ENCODE assay signal across 11 cellular contexts in the genomic region with DNA sequence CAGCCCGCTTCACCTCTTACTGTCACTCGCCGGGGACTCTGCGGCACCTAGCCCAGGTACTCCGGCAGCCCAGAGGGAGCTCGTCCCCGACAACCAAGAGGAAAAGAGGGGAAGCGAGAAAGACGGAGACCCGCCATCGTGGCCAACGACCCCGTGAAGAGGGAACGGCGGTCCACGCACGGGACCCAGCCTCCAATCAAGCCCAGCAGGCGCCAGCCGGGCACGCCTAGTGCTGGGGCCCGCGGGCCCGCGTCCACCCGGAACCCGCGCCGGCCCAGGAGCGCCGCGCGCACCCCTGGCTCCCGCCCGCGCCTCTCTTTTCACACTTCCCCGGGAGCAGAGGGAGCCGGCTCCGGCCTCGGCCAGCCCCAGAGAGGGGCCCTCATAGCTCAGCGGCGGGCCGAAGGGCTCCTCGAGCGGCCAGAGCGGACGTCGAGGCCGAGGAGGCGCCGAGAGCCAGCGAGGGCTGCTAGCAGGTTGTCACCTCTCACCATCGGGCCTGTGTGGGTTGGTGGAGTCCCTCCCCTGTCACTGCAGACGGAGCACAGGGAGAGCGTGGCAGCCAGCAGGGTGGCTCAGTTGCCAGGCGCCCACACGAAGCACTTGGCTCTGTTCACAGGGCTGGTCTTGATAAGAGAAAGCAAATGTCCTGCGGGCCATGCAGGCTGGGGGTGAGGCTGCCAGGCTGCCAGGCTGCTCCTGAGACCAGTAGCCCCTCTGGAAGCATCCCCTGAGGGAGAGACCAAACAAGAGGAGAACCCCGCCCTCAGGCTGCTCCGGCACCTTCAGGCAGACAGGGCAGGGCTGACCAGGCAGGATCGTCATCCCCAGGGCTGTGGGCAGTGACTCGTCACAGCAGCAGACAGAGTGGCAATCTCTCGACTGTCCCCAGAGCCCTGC. TPM values are rescaled to one million over a fixed set of nuclear protein-coding genes. Genes with fewer than 3 reads are reported as not detected.
DNase-seq lines count a peak whose midpoint lies in the region; ATAC-seq lines count a peak whose summit lies in the region.
"Had no signal": no experiment of that assay in that cellular context is flagged by ENCODE, and none has a peak within 500 bp of the region (broad histone marks: within the 10 kb centered on the region; RNA-seq: fewer than 3 reads in every experiment).

No MANE protein-coding gene starts in this region.

- no peak overlapping the region for H2BK12ac ChIP-seq in trophoblast cell (ENCODE audit: low read length)

- no peak overlapping the region for H3K4me2 ChIP-seq in trophoblast cell (ENCODE audit: low read length)

- DNase-seq in EH (ENCODE audit: low read depth) = peak; percentile 36
- peak; percentile 8 for DNase-seq in NCI-H345 treated with DMSO at 0.1 percent for 48 hours (lab: John Stamatoyannopoulos, UW; ENCODE audit: unreplicated experiment)
- no peak for DNase-seq in Right ventricle myocardium inferior (ENCODE audit: missing footprints)
- DNase-seq in trophoblast cell = peak; percentile 63 to 90
- DNase-seq in foreskin melanocyte = no peak
- no peak for DNase-seq in DMS153 (lab: John Stamatoyannopoulos, UW)
- no peak for DNase-seq in superior temporal gyrus (ENCODE audit: extremely low spot score)
- DNase-seq: DND-41, NCI-H2029 had no signal

- peak overlapping the region; percentile 14 for H4K8ac ChIP-seq in trophoblast cell (ENCODE audit: low read depth, low read length)

- H4K91ac ChIP-seq in trophoblast cell (ENCODE audit: low read depth, low read length) = peak overlapping the region; percentile 13

- H3K27ac ChIP-seq in trophoblast cell (ENCODE audit: low read depth, low read length) = no peak overlapping the region
- H3K27ac ChIP-seq: epithelial cell of prostate had no signal

- intact Hi-C loops in Right ventricle myocardium inferior (cut with DNase I) = no loop called here

- peaks cover 11 to 14% of the 10 kb centered on the region in 2 experiments for H3K4me1 ChIP-seq in trophoblast cell (ENCODE audit: control insufficient read depth in 1 of 2, insufficient read depth in 2 of 2, low read length in 2 of 2)

- WGBS in trophoblast cell (ENCODE audit: extremely low coverage, insufficient coverage, insufficient read length) = no CpG with 5 or more reads among the region's 62 CpGs

- H3K23ac ChIP-seq in trophoblast cell (ENCODE audit: low read length) = no peak overlapping the region

- no peak overlapping the region for H2AFZ ChIP-seq in trophoblast cell (ENCODE audit: insufficient read depth, low read length, poor library complexity)

- H2BK120ac ChIP-seq in trophoblast cell (ENCODE audit: insufficient read depth, low read length, poor library complexity) = peak overlapping the region; percentile 15

- H3K36me3 ChIP-seq in trophoblast cell (ENCODE audit: control insufficient read depth in 1 of 2, insufficient read depth in 2 of 2, low read length in 2 of 2) = peaks cover 16% of the 10 kb centered on the region in 2 experiments

- ATAC-seq in Right ventricle myocardium inferior (peak; percentile 73), HG02981 (IDR thresholded peaks at IDR 0.05; ENCODE audit: unreplicated experiment) (no peak)

- no peaks in the 10 kb centered on the region for H3K79me1 ChIP-seq in trophoblast cell (ENCODE audit: low read length)

- H3K4me3 ChIP-seq in trophoblast cell (ENCODE audit: low read depth, low read length) = peak overlapping the region; percentile 34

- no peak overlapping the region for H4K12ac ChIP-seq in trophoblast cell (ENCODE audit: low read depth, low read length)

- no peaks in the 10 kb centered on the region for H3K79me2 ChIP-seq in trophoblast cell (ENCODE audit: control insufficient read depth, insufficient read depth, low read length, poor library complexity)

- H2BK5ac ChIP-seq in trophoblast cell (ENCODE audit: low read depth, low read length, poor library complexity) = no peak overlapping the region

- H3K4ac ChIP-seq in trophoblast cell (ENCODE audit: low read depth, low read length) = no peak overlapping the region

- peak overlapping the region; percentile 34 for H3K14ac ChIP-seq in trophoblast cell (ENCODE audit: low read length)

- no peak overlapping the region for H3K9ac ChIP-seq in trophoblast cell (ENCODE audit: low read length)

- no peak overlapping the region for H2AK5ac ChIP-seq in trophoblast cell (ENCODE audit: low read length)

- H3K18ac ChIP-seq in trophoblast cell (ENCODE audit: low read length) = no peak overlapping the region

- no peaks in the 10 kb centered on the region for H3K27me3 ChIP-seq in trophoblast cell (ENCODE audit: insufficient read depth, low read length)

- H3K9me3 ChIP-seq in trophoblast cell (ENCODE audit: insufficient read depth, low read depth, low read length) = peaks cover 4% of the 10 kb centered on the region

RNA-seq across cellular contexts. Expression of a gene that starts 36.9 kb away (rescaled TPM):
- 28.2 TPM for total RNA-seq in Right ventricle myocardium inferior
- 4.4 and 4.5 TPM in 2 replicates for polyA plus RNA-seq in trophoblast cell (2013)

RNA-seq across cellular contexts. Expression of a gene that starts 55.0 kb away (rescaled TPM):
- 0.81 TPM for total RNA-seq in Right ventricle myocardium inferior
- polyA plus RNA-seq in trophoblast cell (2013) = 83.2 and 86.1 TPM in 2 replicates

Comparison
In these comparisons a context has a peak if more than half of its experiments do, and no peak if none do; other contexts are left out.
1. DNase-seq: peak in EH (single experiment), NCI-H345 treated with DMSO at 0.1 percent for 48 hours (single experiment) and trophoblast cell (2 of 2); none in Right ventricle myocardium inferior (single experiment), foreskin melanocyte (single experiment), DMS153 (single experiment) and superior temporal gyrus (single experiment).